ENCODE assay signal across 1 cellular context in the genomic region with DNA sequence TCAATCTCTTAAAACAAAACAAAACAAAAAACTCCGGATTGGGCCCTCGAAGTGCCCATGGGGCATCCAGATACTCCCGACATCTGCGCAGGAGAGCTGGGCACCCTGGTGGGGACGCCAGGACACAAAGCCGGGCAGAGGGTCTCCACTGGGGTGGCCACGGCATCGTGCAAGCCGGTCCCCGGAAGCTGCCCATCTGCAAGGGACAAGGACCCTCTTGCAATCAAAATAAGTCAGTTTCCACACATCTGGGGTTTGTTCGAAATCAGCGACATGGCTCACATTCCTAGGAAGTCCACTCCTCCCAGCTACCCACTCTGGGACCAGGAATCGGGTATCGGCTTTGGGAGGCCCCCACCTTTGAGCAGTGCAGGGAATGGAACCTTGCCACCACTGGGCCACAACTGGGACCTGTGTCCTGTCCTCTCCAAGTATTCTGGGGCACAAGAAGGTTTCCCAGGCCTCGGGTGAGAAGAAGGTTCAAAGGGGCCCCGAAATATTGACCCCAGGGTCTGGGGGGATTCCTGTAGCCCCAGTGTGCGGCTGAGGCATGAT.
TF ChIP-seq lines count a peak whose summit lies in the region.

No MANE protein-coding gene starts in this region.

TF ChIP-seq in GM23338, 12 proteins besides CTCF, POLR2A, EP300 and RAD21 (continued from another document):
- TF ChIP-seq, protein P1, sequence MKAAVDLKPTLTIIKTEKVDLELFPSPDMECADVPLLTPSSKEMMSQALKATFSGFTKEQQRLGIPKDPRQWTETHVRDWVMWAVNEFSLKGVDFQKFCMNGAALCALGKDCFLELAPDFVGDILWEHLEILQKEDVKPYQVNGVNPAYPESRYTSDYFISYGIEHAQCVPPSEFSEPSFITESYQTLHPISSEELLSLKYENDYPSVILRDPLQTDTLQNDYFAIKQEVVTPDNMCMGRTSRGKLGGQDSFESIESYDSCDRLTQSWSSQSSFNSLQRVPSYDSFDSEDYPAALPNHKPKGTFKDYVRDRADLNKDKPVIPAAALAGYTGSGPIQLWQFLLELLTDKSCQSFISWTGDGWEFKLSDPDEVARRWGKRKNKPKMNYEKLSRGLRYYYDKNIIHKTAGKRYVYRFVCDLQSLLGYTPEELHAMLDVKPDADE (IDR thresholded peaks at IDR 0.05): no peak
TF ChIP-seq in GM23338: peak in this region for 1.
